7 cellular contexts compared by ENCODE assay signal in the genomic region with DNA sequence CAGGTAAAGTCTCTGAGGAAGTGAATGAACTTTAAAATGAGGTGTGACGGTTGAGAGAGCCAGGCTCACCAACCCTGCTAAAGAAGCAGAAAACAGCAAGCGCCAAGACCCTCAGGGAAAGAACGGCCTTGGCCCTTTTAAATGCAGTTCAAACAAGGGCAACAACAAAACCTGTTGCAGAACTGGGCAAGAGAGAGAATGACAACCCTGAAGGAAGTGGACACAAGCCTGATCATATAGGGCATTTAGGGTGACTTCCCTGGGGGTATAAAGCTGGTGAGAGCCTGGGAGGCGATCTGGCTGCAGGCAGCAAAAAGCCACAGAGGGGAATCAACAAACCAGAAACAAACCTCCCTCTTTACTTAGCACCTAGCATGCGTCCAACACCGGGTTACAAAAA. TPM values are rescaled to one million over a fixed set of nuclear protein-coding genes. Genes with fewer than 3 reads are reported as not detected.
DNase-seq lines count a peak whose midpoint lies in the region; ATAC-seq and TF ChIP-seq lines count a peak whose summit lies in the region.

No MANE protein-coding gene starts in this region.

- no peaks in the 10 kb centered on the region for H3K9me3 Mint-ChIP-seq in activated T-helper 2 cell treated with anti-CD3 and anti-CD28 coated beads, Interferon-gamma antibody, Interleukin-2, Interleukin-4, amounts not matched to agents 10 μg/mL and 5 μg/mL and 100 μg/mL, durations not matched to agents 14 hours and 24 hours and 36 hours
- H3K9me3 Mint-ChIP-seq in stimulated activated naive CD8-positive, alpha-beta T cell treated with anti-CD3 and anti-CD28 coated beads, Interleukin-15, amount 100 ng/mL, for 72 hours, result no peaks in the 10 kb centered on the region

- peak overlapping the region; percentile 92 for H3K27ac Mint-ChIP-seq in activated T-helper 2 cell treated with anti-CD3 and anti-CD28 coated beads, Interferon-gamma antibody, Interleukin-2, Interleukin-4, amounts not matched to agents 10 μg/mL and 5 μg/mL and 100 μg/mL, durations not matched to agents 14 hours and 24 hours and 36 hours
- peak overlapping the region; percentile 96 to 97 for H3K27ac Mint-ChIP-seq in stimulated activated naive CD8-positive, alpha-beta T cell treated with anti-CD3 and anti-CD28 coated beads, Interleukin-15, amount 100 ng/mL, for 72 hours

- peaks cover 34% of the 10 kb centered on the region for H3K4me1 Mint-ChIP-seq in activated T-helper 2 cell treated with anti-CD3 and anti-CD28 coated beads, Interferon-gamma antibody, Interleukin-2, Interleukin-4, amounts not matched to agents 10 μg/mL and 5 μg/mL and 100 μg/mL, durations not matched to agents 14 hours and 24 hours and 36 hours (ENCODE audit: low read depth)
- H3K4me1 Mint-ChIP-seq in stimulated activated naive CD8-positive, alpha-beta T cell treated with anti-CD3 and anti-CD28 coated beads, Interleukin-15, amount 100 ng/mL, for 72 hours, result peaks cover 55% of the 10 kb centered on the region

- H3K4me1 ChIP-seq in iPS-20b (ENCODE audit: insufficient read depth, low read length), result no peaks in the 10 kb centered on the region

- no peak for ATAC-seq in stimulated activated naive CD8-positive, alpha-beta T cell treated with anti-CD3 and anti-CD28 coated beads, Interleukin-15, amount 100 ng/mL, for 72 hours
- ATAC-seq in left lobe of liver (no peak), GM19467 (IDR thresholded peaks at IDR 0.05; ENCODE audit: unreplicated experiment) (no peak)

- H3K27ac ChIP-seq in HL-60 (replicated peaks) (peak overlapping the region; percentile 93), iPS-20b (ENCODE audit: low read length) (no peak overlapping the region)

- peak overlapping the region; percentile 72; the same call in 1 of the 2 replicates for H3K9ac ChIP-seq in iPS-20b (ENCODE audit: low read depth, low read length)

- no peaks in the 10 kb centered on the region for H3K27me3 Mint-ChIP-seq in activated T-helper 2 cell treated with anti-CD3 and anti-CD28 coated beads, Interferon-gamma antibody, Interleukin-2, Interleukin-4, amounts not matched to agents 10 μg/mL and 5 μg/mL and 100 μg/mL, durations not matched to agents 14 hours and 24 hours and 36 hours (ENCODE audit: low read depth)
- H3K27me3 Mint-ChIP-seq in stimulated activated naive CD8-positive, alpha-beta T cell treated with anti-CD3 and anti-CD28 coated beads, Interleukin-15, amount 100 ng/mL, for 72 hours, result no peaks in the 10 kb centered on the region

- H3K4me3 ChIP-seq in HL-60 (replicated peaks; ENCODE audit: insufficient read depth, low read length) (peak overlapping the region; percentile 60), iPS-20b (ENCODE audit: low read length) (peak overlapping the region; percentile 86)

- TF ChIP-seq CTCF in HL-60 (IDR thresholded peaks at IDR 0.05; ENCODE audit: insufficient read depth, low read length), result no peak
- TF ChIP-seq CTCF in GM10266 (IDR thresholded peaks at IDR 0.05; ENCODE audit: control insufficient read depth, insufficient read depth, low read depth, missing control alignments), result no peak

- DNase-seq in HL-60 (ENCODE audit: low read depth in 1 of 2, low spot score in 1 of 2) (no peak), GM10266 (ENCODE audit: extremely low spot score) (no peak), left lobe of liver (ENCODE audit: low spot score) (no peak)
- no peak for DNase-seq in activated T-helper 2 cell treated with anti-CD3 and anti-CD28 coated beads, Interferon-gamma antibody, Interleukin-2, Interleukin-4, amounts not matched to agents 10 μg/mL and 5 μg/mL and 100 μg/mL, durations not matched to agents 14 hours and 24 hours and 36 hours (ENCODE audit: low spot score)
- DNase-seq in stimulated activated naive CD8-positive, alpha-beta T cell treated with anti-CD3 and anti-CD28 coated beads, Interleukin-15, amount 100 ng/mL, for 72 hours, result peak in 1 of 2 donors; percentile 10

- H3K9me3 ChIP-seq in iPS-20b (ENCODE audit: insufficient read depth, low read depth, low read length), result no peaks in the 10 kb centered on the region

- peaks cover 19% of the 10 kb centered on the region for H3K36me3 Mint-ChIP-seq in activated T-helper 2 cell treated with anti-CD3 and anti-CD28 coated beads, Interferon-gamma antibody, Interleukin-2, Interleukin-4, amounts not matched to agents 10 μg/mL and 5 μg/mL and 100 μg/mL, durations not matched to agents 14 hours and 24 hours and 36 hours (ENCODE audit: low read depth)

- H3K4me3 Mint-ChIP-seq in activated T-helper 2 cell treated with anti-CD3 and anti-CD28 coated beads, Interferon-gamma antibody, Interleukin-2, Interleukin-4, amounts not matched to agents 10 μg/mL and 5 μg/mL and 100 μg/mL, durations not matched to agents 14 hours and 24 hours and 36 hours (ENCODE audit: low read depth), result peak overlapping the region; percentile 95
- peak overlapping the region; percentile 94 to 95 for H3K4me3 Mint-ChIP-seq in stimulated activated naive CD8-positive, alpha-beta T cell treated with anti-CD3 and anti-CD28 coated beads, Interleukin-15, amount 100 ng/mL, for 72 hours

- no peaks in the 10 kb centered on the region for H3K27me3 ChIP-seq in HL-60 (ENCODE audit: insufficient read depth, poor library complexity, severe bottlenecking)
- no peaks in the 10 kb centered on the region for H3K27me3 ChIP-seq in iPS-20b (ENCODE audit: insufficient read depth, low read length)

- intact Hi-C loops in activated T-helper 2 cell treated with anti-CD3 and anti-CD28 coated beads, Interferon-gamma antibody, Interleukin-2, Interleukin-4, amounts not matched to agents 10 μg/mL and 5 μg/mL and 100 μg/mL, durations not matched to agents 14 hours and 24 hours and 36 hours (cut with micrococcal nuclease), result loop anchor here (1.0 to 5.0 kb wide), 3 partner anchors 155 to 720 kb away; no protein-coding TSS in a partner anchor

- no peaks in the 10 kb centered on the region for H3K36me3 ChIP-seq in iPS-20b (ENCODE audit: insufficient read depth, low read depth, low read length)

RNA-seq across cellular contexts. Expression of a gene that starts 1.0 kb away (rescaled TPM):
- total RNA-seq in activated T-helper 2 cell treated with anti-CD3 and anti-CD28 coated beads, Interferon-gamma antibody, Interleukin-2, Interleukin-4, amounts not matched to agents 10 μg/mL and 5 μg/mL and 100 μg/mL, durations not matched to agents 14 hours and 24 hours and 36 hours, result 9.0 and 9.5 TPM in 2 replicates
- 34.0 TPM for total RNA-seq in left lobe of liver
